4 cellular contexts compared by ENCODE assay signal in the genomic region with DNA sequence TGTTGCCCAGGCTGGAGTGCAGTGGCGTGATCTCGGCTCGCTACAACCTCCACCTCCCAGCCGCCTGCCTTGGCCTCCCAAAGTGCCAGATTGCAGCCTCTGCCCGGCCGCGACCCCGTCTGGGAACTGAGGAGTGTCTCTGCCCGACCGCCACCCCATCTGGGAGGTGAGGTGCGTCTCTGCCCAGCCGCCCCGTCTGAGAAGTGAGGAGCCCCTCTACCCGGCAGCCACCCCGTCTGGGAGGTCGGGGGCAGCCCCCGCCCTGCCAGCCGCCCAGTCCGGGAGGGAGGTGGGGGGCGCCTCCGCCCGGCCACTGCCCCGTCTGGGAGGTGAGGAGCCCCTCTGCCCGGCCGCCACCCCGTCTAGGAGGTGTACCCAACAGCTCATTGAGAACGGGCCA. TPM values are rescaled to one million over a fixed set of nuclear protein-coding genes. Genes with fewer than 3 reads are reported as not detected.
"Had no signal": no experiment of that assay in that cellular context is flagged by ENCODE, and none has a peak within 500 bp of the region (broad histone marks: within the 10 kb centered on the region; RNA-seq: fewer than 3 reads in every experiment).

No MANE protein-coding gene starts in this region.

RNA-seq across cellular contexts. Expression of gene MAEL, which starts 40.5 kb away (rescaled TPM):
- total RNA-seq: HepG2, HT-29, IMR-90 had no signal
- polyA plus RNA-seq: HepG2, IgD-negative memory B cell, IMR-90 had no signal

RNA-seq across cellular contexts. Expression of gene ILDR2, which starts 54.2 kb away (rescaled TPM):
- polyA plus RNA-seq: HepG2, IgD-negative memory B cell, IMR-90 had no signal
